In genomic region chr7:16697507-16698199, GRCh38 we compare ENCODE assay signal across 19 cellular contexts. TPM values are rescaled to one million over a fixed set of nuclear protein-coding genes. Genes with fewer than 3 reads are reported as not detected.
DNase-seq lines count a peak whose midpoint lies in the region; ATAC-seq, FAIRE-seq and TF ChIP-seq lines count a peak whose summit lies in the region.
"Had no signal": no experiment of that assay in that cellular context is flagged by ENCODE, and none has a peak within 500 bp of the region (broad histone marks: within the 10 kb centered on the region; RNA-seq: fewer than 3 reads in every experiment).

No MANE protein-coding gene starts in this region.

- H3K4me3 Mint-ChIP-seq in astrocyte (ENCODE audit: unreplicated experiment) = no peak overlapping the region
- H3K4me3 Mint-ChIP-seq: CD4-positive, alpha-beta T cell had no signal

- peaks cover 19% of the 10 kb centered on the region for H3K4me1 ChIP-seq in astrocyte (ENCODE audit: insufficient read depth, low read length)
- H3K4me1 ChIP-seq: left lung had no signal

- H3K9me3 Mint-ChIP-seq in astrocyte (ENCODE audit: unreplicated experiment) = no peaks in the 10 kb centered on the region
- H3K9me3 Mint-ChIP-seq: CD4-positive, alpha-beta T cell had no signal

- no peak for TF ChIP-seq CTCF in astrocyte (IDR thresholded peaks at IDR 0.05; ENCODE audit: insufficient read depth, low read depth, low read length)

- FAIRE-seq in astrocyte (lab: Jason Lieb, UNC) (peak; percentile 60), urothelium cell line (lab: Jason Lieb, UNC) (peak; percentile 27)
- FAIRE-seq: small intestine had no signal

- H3K4me3 ChIP-seq in astrocyte (ENCODE audit: insufficient read depth, low read depth, low read length) = no peak overlapping the region
- H3K4me3 ChIP-seq: left lung had no signal

- H3K36me3 Mint-ChIP-seq in astrocyte (ENCODE audit: low read depth, unreplicated experiment) = peaks cover 12% of the 10 kb centered on the region

- intact Hi-C loops in left cardiac atrium (cut with DNase I) = loop anchor here (5.0 to 10.0 kb wide), 2 partner anchors 217 to 220 kb away; no protein-coding TSS in a partner anchor

- H3K9me3 ChIP-seq in astrocyte (ENCODE audit: insufficient read depth, low read depth, low read length) = no peaks in the 10 kb centered on the region
- H3K9me3 ChIP-seq: left lung had no signal

- H3K4me2 ChIP-seq in astrocyte (ENCODE audit: low read length) = peak overlapping the region; percentile 27

- H3K36me3 ChIP-seq in astrocyte (ENCODE audit: insufficient read depth, low read length) = peaks cover 50% of the 10 kb centered on the region

- H4K20me1 ChIP-seq in astrocyte (ENCODE audit: insufficient read depth, low read length) = no peaks in the 10 kb centered on the region

- H3K9ac ChIP-seq in astrocyte (ENCODE audit: low read length) = peak overlapping the region; percentile 59

- DNase-seq in HS-5 (ENCODE audit: low read depth) (peak; percentile 76), astrocyte (ENCODE audit: low read depth) (peak; percentile 73), foreskin melanocyte (peak; percentile 18), urothelium cell line (ENCODE audit: low spot score) (no peak), left cardiac atrium (no peak), NCI-H2029 treated with DMSO at 0.1 percent for 48 hours (lab: John Stamatoyannopoulos, UW) (no peak)
- DNase-seq: activated gamma-delta T cell; aorta; CD4-positive, alpha-beta T cell; DMS79 treated with DMSO at 0.1 percent for 48 hours; Karpas-422; left lung; NCI-H1436 treated with DMSO at 0.1 percent for 48 hours; NCI-H510A; SHP77 treated with DMSO at 0.1 percent for 48 hours; small intestine; T-helper 2 cell had no signal

- H3K27ac Mint-ChIP-seq in astrocyte (ENCODE audit: unreplicated experiment) = peak overlapping the region; percentile 64
- H3K27ac Mint-ChIP-seq: CD4-positive, alpha-beta T cell had no signal

- peak overlapping the region; percentile 46 for H2AFZ ChIP-seq in astrocyte (ENCODE audit: low read depth, low read length)

- H3K79me2 ChIP-seq in astrocyte (ENCODE audit: insufficient read depth, low read length) = no peaks in the 10 kb centered on the region

- peak overlapping the region; percentile 90 for H3K27ac ChIP-seq in astrocyte (ENCODE audit: low read depth, low read length)
- H3K27ac ChIP-seq: left lung had no signal

- H3K27me3 Mint-ChIP-seq in astrocyte (ENCODE audit: low read depth, unreplicated experiment) = no peaks in the 10 kb centered on the region
- H3K27me3 Mint-ChIP-seq: CD4-positive, alpha-beta T cell had no signal

- H3K27me3 ChIP-seq in astrocyte (ENCODE audit: insufficient read depth, low read length) = no peaks in the 10 kb centered on the region
- H3K27me3 ChIP-seq: left lung had no signal

- peaks cover 22% of the 10 kb centered on the region for H3K4me1 Mint-ChIP-seq in astrocyte (ENCODE audit: low read depth, unreplicated experiment)

- ATAC-seq in left cardiac atrium (no peak), HG03175 (IDR thresholded peaks at IDR 0.05; ENCODE audit: unreplicated experiment) (no peak)
- ATAC-seq: activated CD4-positive, CD25-positive, alpha-beta regulatory T cell treated with anti-CD3 and anti-CD28 coated beads, Interleukin-2, amount 50 U/mL, for 24 hours; left lung had no signal

RNA-seq across cellular contexts. Expression of gene BZW2, which starts 51.7 kb away (rescaled TPM):
- total RNA-seq in astrocyte = 83.4 and 84.9 TPM in 2 replicates
- total RNA-seq in left cardiac atrium = 100 to 1,000 TPM; 133 to 144 TPM

RNA-seq across cellular contexts. Expression of gene ANKMY2, which starts 52.1 kb away (rescaled TPM):
- total RNA-seq in astrocyte (21.9 and 25.0 TPM in 2 replicates), left cardiac atrium (10 to 100 TPM; 25.1 to 28.6 TPM)

RNA-seq across cellular contexts. Expression of gene TSPAN13, which starts 55.9 kb away (rescaled TPM):
- total RNA-seq in astrocyte (56.0 and 57.0 TPM in 2 replicates), left cardiac atrium (10 to 100 TPM; 19.6 to 20.1 TPM)

Comparison
In these comparisons a context has a peak if more than half of its experiments do, and no peak if none do; other contexts are left out.
1. DNase-seq: peak in HS-5 (single experiment), astrocyte (single experiment) and foreskin melanocyte (single experiment); none in urothelium cell line (single experiment), left cardiac atrium (single experiment) and NCI-H2029 treated with DMSO at 0.1 percent for 48 hours (single experiment).